ENCODE assay signal across 1 cellular context in the genomic region with DNA sequence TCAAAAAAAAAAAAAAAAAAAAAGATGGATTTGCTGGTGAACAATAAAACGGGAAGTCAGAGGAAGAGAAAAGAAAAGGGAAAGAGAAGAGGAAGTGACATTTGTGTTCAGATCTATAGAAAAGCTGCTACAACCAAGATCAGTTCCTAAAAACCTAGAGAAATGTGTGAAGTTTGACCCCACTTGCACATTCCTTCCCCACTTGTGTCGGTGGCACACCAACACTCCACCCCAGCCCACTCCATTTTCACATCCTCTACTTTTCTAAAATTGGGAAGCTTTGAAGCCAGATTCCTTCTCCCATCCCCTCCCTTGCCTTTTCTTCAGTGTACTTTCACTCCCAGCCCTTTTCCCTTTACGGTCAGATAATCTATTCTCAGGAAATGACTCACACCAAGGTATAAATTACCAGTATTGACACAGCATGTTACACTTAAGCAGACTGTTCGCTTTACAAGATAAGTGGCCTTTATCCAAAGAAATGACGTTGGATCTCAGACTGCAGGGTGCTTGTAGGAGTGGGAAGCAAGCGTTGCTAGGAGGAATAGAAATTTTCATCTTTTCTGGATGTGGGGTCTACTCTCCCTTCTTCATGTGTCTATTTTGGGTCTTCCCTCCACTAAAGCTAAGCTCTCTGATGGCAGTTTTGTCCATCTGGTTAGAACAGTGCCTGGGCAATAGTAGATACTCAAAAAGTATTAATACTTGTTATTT.
TF ChIP-seq lines count a peak whose summit lies in the region.

No MANE protein-coding gene starts in this region.

TF ChIP-seq in HepG2, 621 proteins besides CTCF, POLR2A, EP300 and RAD21 (continued from another document and continues in another):
- TF ChIP-seq ARID4A (CRISPR knock-in tag; IDR thresholded peaks at IDR 0.05; ENCODE audit: borderline replicate concordance) (no peak), ZNF280B (CRISPR knock-in tag; IDR thresholded peaks at IDR 0.05; ENCODE audit: borderline replicate concordance) (no peak), ZMYM3 (CRISPR knock-in tag; IDR thresholded peaks at IDR 0.05) (no peak), HNF4A (CRISPR knock-in tag; IDR thresholded peaks at IDR 0.05) (peak; percentile 31; the same call in 1 of the 2 replicates), TBX2 (CRISPR knock-in tag; IDR thresholded peaks at IDR 0.05; ENCODE audit: borderline replicate concordance) (peak; percentile 86), FOXC1 (CRISPR knock-in tag; IDR thresholded peaks at IDR 0.05; ENCODE audit: borderline replicate concordance) (no peak), JARID2 (CRISPR knock-in tag; IDR thresholded peaks at IDR 0.05; ENCODE audit: insufficient replicate concordance) (no peak), TEAD3 (CRISPR knock-in tag; optimal IDR thresholded peaks at IDR 0.05; ENCODE audit: borderline replicate concordance) (peak; percentile 36), PLSCR1 (CRISPR knock-in tag; IDR thresholded peaks at IDR 0.05; ENCODE audit: borderline replicate concordance) (no peak), ATF5 (CRISPR knock-in tag; IDR thresholded peaks at IDR 0.05; ENCODE audit: low read depth) (no peak), MAFF (IDR thresholded peaks at IDR 0.05; ENCODE audit: low read depth, low read length) (no peak), GATAD1 (CRISPR knock-in tag; IDR thresholded peaks at IDR 0.05) (no peak), ZNF605 (CRISPR knock-in tag; IDR thresholded peaks at IDR 0.05) (no peak), HMG20A (CRISPR knock-in tag; IDR thresholded peaks at IDR 0.05; ENCODE audit: borderline replicate concordance) (peak; percentile 97), ZNF224 (CRISPR knock-in tag; IDR thresholded peaks at IDR 0.05) (no peak)
- TF ChIP-seq, protein P1, sequence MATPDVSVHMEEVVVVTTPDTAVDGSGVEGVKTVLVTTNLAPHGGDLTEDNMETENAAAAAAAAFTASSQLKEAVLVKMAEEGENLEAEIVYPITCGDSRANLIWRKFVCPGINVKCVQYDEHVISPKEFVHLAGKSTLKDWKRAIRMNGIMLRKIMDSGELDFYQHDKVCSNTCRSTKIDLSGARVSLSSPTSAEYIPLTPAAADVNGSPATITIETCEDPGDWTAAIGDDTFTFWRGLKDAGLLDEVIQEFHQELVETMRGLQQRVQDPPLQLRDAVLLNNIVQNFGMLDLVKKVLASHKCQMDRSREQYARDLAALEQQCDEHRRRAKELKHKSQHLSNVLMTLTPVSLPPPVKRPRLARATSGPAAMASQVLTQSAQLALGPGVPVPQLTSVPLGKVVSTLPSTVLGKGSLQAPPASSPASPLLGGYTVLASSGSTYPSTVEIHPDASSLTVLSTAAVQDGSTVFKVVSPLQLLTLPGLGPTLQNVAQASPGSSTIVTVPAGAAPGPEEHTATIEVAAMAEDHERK (CRISPR knock-in tag; IDR thresholded peaks at IDR 0.05; ENCODE audit: low read depth) = no peak
- TF ChIP-seq, protein P2, sequence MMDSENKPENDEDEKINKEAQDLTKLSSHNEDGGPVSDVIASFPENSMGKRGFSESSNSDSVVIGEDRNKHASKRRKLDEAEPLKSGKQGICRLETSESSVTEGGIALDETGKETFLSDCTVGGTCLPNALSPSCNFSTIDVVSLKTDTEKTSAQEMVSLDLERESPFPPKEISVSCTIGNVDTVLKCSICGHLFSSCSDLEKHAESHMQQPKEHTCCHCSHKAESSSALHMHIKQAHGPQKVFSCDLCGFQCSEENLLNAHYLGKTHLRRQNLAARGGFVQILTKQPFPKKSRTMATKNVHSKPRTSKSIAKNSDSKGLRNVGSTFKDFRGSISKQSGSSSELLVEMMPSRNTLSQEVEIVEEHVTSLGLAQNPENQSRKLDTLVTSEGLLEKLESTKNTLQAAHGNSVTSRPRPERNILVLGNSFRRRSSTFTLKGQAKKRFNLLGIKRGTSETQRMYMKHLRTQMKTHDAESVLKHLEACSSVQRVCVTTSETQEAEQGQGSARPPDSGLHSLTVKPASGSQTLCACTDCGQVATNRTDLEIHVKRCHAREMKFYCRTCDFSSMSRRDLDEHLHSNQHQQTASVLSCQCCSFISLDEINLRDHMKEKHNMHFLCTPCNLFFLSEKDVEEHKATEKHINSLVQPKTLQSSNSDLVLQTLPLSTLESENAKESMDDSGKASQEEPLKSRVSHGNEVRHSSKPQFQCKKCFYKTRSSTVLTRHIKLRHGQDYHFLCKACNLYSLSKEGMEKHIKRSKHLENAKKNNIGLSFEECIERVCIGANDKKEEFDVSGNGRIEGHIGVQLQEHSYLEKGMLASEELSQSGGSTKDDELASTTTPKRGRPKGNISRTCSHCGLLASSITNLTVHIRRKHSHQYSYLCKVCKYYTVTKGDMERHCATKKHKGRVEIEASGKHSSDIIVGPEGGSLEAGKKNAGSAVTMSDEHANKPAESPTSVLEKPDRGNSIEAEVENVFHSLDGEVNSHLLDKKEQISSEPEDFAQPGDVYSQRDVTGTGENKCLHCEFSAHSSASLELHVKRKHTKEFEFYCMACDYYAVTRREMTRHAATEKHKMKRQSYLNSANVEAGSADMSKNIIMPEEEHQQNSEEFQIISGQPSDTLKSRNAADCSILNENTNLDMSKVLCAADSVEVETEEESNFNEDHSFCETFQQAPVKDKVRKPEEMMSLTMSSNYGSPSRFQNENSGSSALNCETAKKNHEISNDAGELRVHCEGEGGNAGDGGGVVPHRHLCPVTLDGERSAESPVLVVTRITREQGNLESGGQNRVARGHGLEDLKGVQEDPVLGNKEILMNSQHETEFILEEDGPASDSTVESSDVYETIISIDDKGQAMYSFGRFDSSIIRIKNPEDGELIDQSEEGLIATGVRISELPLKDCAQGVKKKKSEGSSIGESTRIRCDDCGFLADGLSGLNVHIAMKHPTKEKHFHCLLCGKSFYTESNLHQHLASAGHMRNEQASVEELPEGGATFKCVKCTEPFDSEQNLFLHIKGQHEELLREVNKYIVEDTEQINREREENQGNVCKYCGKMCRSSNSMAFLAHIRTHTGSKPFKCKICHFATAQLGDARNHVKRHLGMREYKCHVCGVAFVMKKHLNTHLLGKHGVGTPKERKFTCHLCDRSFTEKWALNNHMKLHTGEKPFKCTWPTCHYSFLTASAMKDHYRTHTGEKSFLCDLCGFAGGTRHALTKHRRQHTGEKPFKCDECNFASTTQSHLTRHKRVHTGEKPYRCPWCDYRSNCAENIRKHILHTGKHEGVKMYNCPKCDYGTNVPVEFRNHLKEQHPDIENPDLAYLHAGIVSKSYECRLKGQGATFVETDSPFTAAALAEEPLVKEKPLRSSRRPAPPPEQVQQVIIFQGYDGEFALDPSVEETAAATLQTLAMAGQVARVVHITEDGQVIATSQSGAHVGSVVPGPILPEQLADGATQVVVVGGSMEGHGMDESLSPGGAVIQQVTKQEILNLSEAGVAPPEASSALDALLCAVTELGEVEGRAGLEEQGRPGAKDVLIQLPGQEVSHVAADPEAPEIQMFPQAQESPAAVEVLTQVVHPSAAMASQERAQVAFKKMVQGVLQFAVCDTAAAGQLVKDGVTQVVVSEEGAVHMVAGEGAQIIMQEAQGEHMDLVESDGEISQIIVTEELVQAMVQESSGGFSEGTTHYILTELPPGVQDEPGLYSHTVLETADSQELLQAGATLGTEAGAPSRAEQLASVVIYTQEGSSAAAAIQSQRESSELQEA (CRISPR knock-in tag; IDR thresholded peaks at IDR 0.05; ENCODE audit: not compliant biosample characterization) = no peak
- TF ChIP-seq, protein P3, sequence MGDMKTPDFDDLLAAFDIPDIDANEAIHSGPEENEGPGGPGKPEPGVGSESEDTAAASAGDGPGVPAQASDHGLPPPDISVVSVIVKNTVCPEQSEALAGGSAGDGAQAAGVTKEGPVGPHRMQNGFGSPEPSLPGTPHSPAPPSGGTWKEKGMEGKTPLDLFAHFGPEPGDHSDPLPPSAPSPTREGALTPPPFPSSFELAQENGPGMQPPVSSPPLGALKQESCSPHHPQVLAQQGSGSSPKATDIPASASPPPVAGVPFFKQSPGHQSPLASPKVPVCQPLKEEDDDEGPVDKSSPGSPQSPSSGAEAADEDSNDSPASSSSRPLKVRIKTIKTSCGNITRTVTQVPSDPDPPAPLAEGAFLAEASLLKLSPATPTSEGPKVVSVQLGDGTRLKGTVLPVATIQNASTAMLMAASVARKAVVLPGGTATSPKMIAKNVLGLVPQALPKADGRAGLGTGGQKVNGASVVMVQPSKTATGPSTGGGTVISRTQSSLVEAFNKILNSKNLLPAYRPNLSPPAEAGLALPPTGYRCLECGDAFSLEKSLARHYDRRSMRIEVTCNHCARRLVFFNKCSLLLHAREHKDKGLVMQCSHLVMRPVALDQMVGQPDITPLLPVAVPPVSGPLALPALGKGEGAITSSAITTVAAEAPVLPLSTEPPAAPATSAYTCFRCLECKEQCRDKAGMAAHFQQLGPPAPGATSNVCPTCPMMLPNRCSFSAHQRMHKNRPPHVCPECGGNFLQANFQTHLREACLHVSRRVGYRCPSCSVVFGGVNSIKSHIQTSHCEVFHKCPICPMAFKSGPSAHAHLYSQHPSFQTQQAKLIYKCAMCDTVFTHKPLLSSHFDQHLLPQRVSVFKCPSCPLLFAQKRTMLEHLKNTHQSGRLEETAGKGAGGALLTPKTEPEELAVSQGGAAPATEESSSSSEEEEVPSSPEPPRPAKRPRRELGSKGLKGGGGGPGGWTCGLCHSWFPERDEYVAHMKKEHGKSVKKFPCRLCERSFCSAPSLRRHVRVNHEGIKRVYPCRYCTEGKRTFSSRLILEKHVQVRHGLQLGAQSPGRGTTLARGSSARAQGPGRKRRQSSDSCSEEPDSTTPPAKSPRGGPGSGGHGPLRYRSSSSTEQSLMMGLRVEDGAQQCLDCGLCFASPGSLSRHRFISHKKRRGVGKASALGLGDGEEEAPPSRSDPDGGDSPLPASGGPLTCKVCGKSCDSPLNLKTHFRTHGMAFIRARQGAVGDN (CRISPR knock-in tag; IDR thresholded peaks at IDR 0.05) = no peak
- TF ChIP-seq, protein P4, sequence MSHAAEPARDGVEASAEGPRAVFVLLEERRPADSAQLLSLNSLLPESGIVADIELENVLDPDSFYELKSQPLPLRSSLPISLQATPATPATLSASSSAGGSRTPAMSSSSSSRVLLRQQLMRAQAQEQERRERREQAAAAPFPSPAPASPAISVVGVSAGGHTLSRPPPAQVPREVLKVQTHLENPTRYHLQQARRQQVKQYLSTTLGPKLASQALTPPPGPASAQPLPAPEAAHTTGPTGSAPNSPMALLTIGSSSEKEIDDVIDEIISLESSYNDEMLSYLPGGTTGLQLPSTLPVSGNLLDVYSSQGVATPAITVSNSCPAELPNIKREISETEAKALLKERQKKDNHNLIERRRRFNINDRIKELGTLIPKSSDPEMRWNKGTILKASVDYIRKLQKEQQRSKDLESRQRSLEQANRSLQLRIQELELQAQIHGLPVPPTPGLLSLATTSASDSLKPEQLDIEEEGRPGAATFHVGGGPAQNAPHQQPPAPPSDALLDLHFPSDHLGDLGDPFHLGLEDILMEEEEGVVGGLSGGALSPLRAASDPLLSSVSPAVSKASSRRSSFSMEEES (CRISPR knock-in tag; IDR thresholded peaks at IDR 0.05) = 0 out of 2 replicates have a peak, but pooled peaks have one; percentile 30
